In the genomic region with DNA sequence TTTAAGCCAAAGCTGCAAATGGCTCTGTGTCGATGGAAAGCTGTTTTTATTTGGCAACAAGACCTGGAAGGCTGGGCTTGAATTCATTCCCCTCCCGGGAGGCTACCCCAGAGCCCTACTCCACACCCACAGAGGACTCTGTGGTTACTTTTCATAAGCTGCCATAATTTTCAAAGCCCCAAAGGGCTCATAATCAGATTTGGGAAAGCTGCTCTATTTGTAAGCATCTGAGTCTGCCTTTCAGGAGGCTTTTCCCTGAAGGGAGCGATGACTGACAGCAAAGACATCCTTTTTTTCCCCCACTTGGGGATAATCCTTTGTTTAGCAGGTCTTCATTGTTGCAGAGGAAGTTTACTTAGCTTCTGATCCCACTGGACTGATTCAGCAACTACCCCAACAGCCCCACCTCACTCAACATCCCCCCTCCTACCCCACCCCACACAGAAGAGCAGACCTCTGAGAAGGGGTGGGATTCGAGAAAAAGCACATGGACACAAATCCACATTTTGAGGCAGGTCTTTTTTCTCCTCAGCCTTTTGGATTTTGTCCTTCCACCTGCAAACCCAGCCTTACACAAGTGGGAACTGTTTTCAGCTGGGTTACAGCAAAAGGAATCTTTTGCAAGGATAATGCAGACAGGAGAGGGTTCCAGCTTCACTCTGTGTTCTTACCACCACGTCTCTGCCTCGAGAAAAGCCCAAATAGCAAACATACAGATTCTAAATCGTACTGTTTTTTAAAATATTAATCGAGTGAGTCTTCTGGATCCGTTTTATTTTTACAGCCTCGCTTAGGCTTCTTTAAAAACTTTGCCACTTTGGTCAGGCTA, we compare ENCODE assay signal across 20 cellular contexts.
A peak's percentile ranks its signal among the peaks of the same experiment; 100 is the strongest.
DNase-seq lines count a peak whose midpoint lies in the region; ATAC-seq, FAIRE-seq and TF ChIP-seq lines count a peak whose summit lies in the region.
"Had no signal": no experiment of that assay in that cellular context is flagged by ENCODE, and none has a peak within 500 bp of the region (broad histone marks: within the 10 kb centered on the region; RNA-seq: fewer than 3 reads in every experiment).

No MANE protein-coding gene starts in this region.

- no peaks in the 10 kb centered on the region for H4K20me1 ChIP-seq in mammary epithelial cell (ENCODE audit: insufficient read depth, low read length)

- WGBS in mammary epithelial cell (ENCODE audit: low coverage, missing lambda C conversion rate) = 70% methylated on average over 9 of the region's 10 CpGs

- H3K9me3 ChIP-seq in mammary epithelial cell (replicated peaks; ENCODE audit: insufficient read depth, low read length) (no peaks in the 10 kb centered on the region), breast epithelium (no peaks in the 10 kb centered on the region)
- H3K9me3 ChIP-seq: pancreas had no signal

- in situ Hi-C loops in mammary epithelial cell (cut with MboI; ENCODE audit: low sequenced_read_pairs in 2 of 2) = no loop called here

- ATAC-seq in HG03175 (IDR thresholded peaks at IDR 0.05; ENCODE audit: unreplicated experiment) = no peak
- ATAC-seq: esophagus mucosa, pancreas, SK-N-SH treated with all-trans-retinoic acid at 6 μM for 48 hours had no signal

- H3K27me3 ChIP-seq in mammary epithelial cell (ENCODE audit: insufficient read depth, low read length) (peaks cover 2% of the 10 kb centered on the region), breast epithelium (no peaks in the 10 kb centered on the region)
- H3K27me3 ChIP-seq: pancreas had no signal

- no peak for TF ChIP-seq POLR2A in breast epithelium (IDR thresholded peaks at IDR 0.05)

- no peak for DNase-seq in mammary epithelial cell
- no peak for DNase-seq in breast epithelium (ENCODE audit: low spot score in 2 of 2)
- peak; percentile 74 for DNase-seq in fibroblast of peridontal ligament (ENCODE audit: extremely low read depth)
- DNase-seq in myocyte (ENCODE audit: low read depth) = peak; percentile 71
- peak; percentile 31 for DNase-seq in type B pancreatic cell (ENCODE audit: extremely low spot score, unreplicated experiment)
- DNase-seq in NCI-H510A treated with DMSO at 0.1 percent for 48 hours (lab: John Stamatoyannopoulos, UW) = no peak
- no peak for DNase-seq in RCC 7860 (ENCODE audit: low spot score)
- DNase-seq: activated CD4-positive, CD25-positive, alpha-beta regulatory T cell treated with anti-CD3 and anti-CD28 coated beads, Interleukin-2, amount 50 U/mL, for 72 hours; DMS153; dorsolateral prefrontal cortex; hypothalamus; NCI-H1092 treated with DMSO at 0.1 percent for 48 hours; NCI-H748 treated with DMSO at 0.1 percent for 48 hours; pancreas; small intestine; T1000 had no signal

- BruUV-seq in mammary epithelial cell (replicated peaks; lab: Mats Ljungman, UMichigan) = no TSS peak

- TF ChIP-seq CTCF in mammary epithelial cell (conservative IDR thresholded peaks at IDR 0.05 in 1 of 2, IDR thresholded peaks at IDR 0.05 in 1 of 2; ENCODE audit: extremely low read depth in 1 of 2, insufficient read depth in 1 of 2, low read depth in 1 of 2, low read length in 2 of 2) (no peak), breast epithelium (IDR thresholded peaks at IDR 0.05) (no peak), type B pancreatic cell (conservative IDR thresholded peaks at IDR 0.05) (no peak)

- peak overlapping the region; percentile 82 for H3K27ac Mint-ChIP-seq in type B pancreatic cell

- dilution Hi-C loops in mammary epithelial cell (cut with HindIII; ENCODE audit: low sequenced_read_pairs) = no loop called here

- H3K27me3 Mint-ChIP-seq in type B pancreatic cell = no peaks in the 10 kb centered on the region

- CTCF ChIA-PET in mammary epithelial cell (lab: Charles Lee; ENCODE audit: low non-redundant PET) = no interaction called here

- no peaks in the 10 kb centered on the region for H3K36me3 ChIP-seq in mammary epithelial cell (ENCODE audit: insufficient read depth, low read length)
- no peaks in the 10 kb centered on the region for H3K36me3 ChIP-seq in breast epithelium
- H3K36me3 ChIP-seq: pancreas had no signal

- no peak for FAIRE-seq in RCC 7860 (lab: Jason Lieb, UNC)
- FAIRE-seq: pancreas, small intestine had no signal

- H3K4me2 ChIP-seq in mammary epithelial cell (ENCODE audit: insufficient read depth, low read depth, low read length) = no peak overlapping the region

- intact Hi-C loops in mammary epithelial cell (cut with micrococcal nuclease) (no loop called here), breast epithelium (cut with DNase I; ENCODE audit: low total_unique reads) (no loop called here)

- H3K36me3 Mint-ChIP-seq in type B pancreatic cell = no peaks in the 10 kb centered on the region

- H2AFZ ChIP-seq in mammary epithelial cell (ENCODE audit: low read depth, low read length) = peak overlapping the region; percentile 11

- H3K9me3 Mint-ChIP-seq in type B pancreatic cell = peaks cover 6% of the 10 kb centered on the region

- H3K4me1 ChIP-seq in mammary epithelial cell (ENCODE audit: insufficient read depth, low read length) = peaks cover 12% of the 10 kb centered on the region
- peaks cover 0 to 7% of the 10 kb centered on the region in 2 donors for H3K4me1 ChIP-seq in breast epithelium

- H3K79me2 ChIP-seq in mammary epithelial cell (ENCODE audit: insufficient read depth, low read length) = no peaks in the 10 kb centered on the region

- H3K9ac ChIP-seq in mammary epithelial cell (ENCODE audit: insufficient read depth, low read length) = no peak overlapping the region

- H3K27ac ChIP-seq in mammary epithelial cell (ENCODE audit: insufficient read depth, low read depth, low read length) (no peak overlapping the region), breast epithelium (peak overlapping the region in 1 of 2 donors; percentile 40)
- H3K27ac ChIP-seq: C4-2B, dorsolateral prefrontal cortex, pancreas had no signal

- peaks cover 39% of the 10 kb centered on the region for H3K4me1 Mint-ChIP-seq in type B pancreatic cell (ENCODE audit: unreplicated experiment)

- H3K4me3 ChIP-seq in mammary epithelial cell (replicated peaks in 1 of 3; ENCODE audit: insufficient read depth in 1 of 3, low read depth in 2 of 3, low read length in 3 of 3) (no peak overlapping the region), breast epithelium (no peak overlapping the region)
- H3K4me3 ChIP-seq: dorsolateral prefrontal cortex, pancreas had no signal

- H3K4me3 Mint-ChIP-seq in type B pancreatic cell = peak overlapping the region; percentile 66

Comparison
In these comparisons a context has a peak if more than half of its experiments do, and no peak if none do; other contexts are left out.
1. DNase-seq: peak in fibroblast of peridontal ligament (single experiment), myocyte (single experiment) and type B pancreatic cell (single experiment); none in mammary epithelial cell (single experiment), breast epithelium (0 of 2), NCI-H510A treated with DMSO at 0.1 percent for 48 hours (single experiment) and RCC 7860 (single experiment).